In genomic region chr20:62407221-62407992, GRCh38 we compare ENCODE assay signal across 9 cellular contexts. TPM values are rescaled to one million over a fixed set of nuclear protein-coding genes. Genes with fewer than 3 reads are reported as not detected.
DNase-seq lines count a peak whose midpoint lies in the region; ATAC-seq, FAIRE-seq and TF ChIP-seq lines count a peak whose summit lies in the region.
"Had no signal": no experiment of that assay in that cellular context is flagged by ENCODE, and none has a peak within 500 bp of the region (broad histone marks: within the 10 kb centered on the region; RNA-seq: fewer than 3 reads in every experiment).

CABLES2 (minus strand) TSS chr20:62407285; CDS start chr20:62407276, 9 bp downstream.

- H4K20me1 ChIP-seq in HepG2 (ENCODE audit: insufficient read depth, low read length) = peaks cover 3% of the 10 kb centered on the region; the same call in 1 of the 2 replicates

- TF ChIP-seq RAD21 in HepG2 (CRISPR knock-in tag; IDR thresholded peaks at IDR 0.05) = peak; percentile 43

- TF ChIP-seq CTCF in CD14-positive monocyte (IDR thresholded peaks at IDR 0.05) = no peak
- TF ChIP-seq CTCF in HepG2 (CRISPR knock-in tag; IDR thresholded peaks at IDR 0.05) = peak; percentile 50

- peak; percentile 89 for DNase-seq in CD14-positive monocyte (ENCODE audit: low spot score)
- peak; percentile 86 to 98 for DNase-seq in NCI-H526 (lab: John Stamatoyannopoulos, UW)
- peak; percentile 93 for DNase-seq in activated CD4-positive, alpha-beta T cell treated with anti-CD3 and anti-CD28 coated beads, Interleukin-2, amount 10 ng/mL, durations not matched to agents 7 days and 5 days
- peak; percentile 92 for DNase-seq in dedifferentiated amniotic fluid mesenchymal stem cell (ENCODE audit: extremely low spot score)
- DNase-seq in HepG2 (ENCODE audit: low spot score) = peak; percentile 93
- peak; percentile 87 for DNase-seq in stimulated activated CD4-positive, alpha-beta T cell treated with anti-CD3 and anti-CD28 coated beads, Interleukin-2, amount 100 ng/mL, for 4 hours (ENCODE audit: low read depth)

- in situ Hi-C loops in HepG2 (cut with HindIII; ENCODE audit: extremely low pct_ligation_motif_present, low pct_unique_long_range_greater_than_20kb) = no loop called here

- peak within 1 kb of the TSS; percentile 62 to 88 (median 73) for H3K4me3 ChIP-seq in HepG2 (replicated peaks in 1 of 3; ENCODE audit: insufficient read depth in 1 of 3, low read depth in 2 of 3, low read length in 3 of 3)

- no TSS peak for BruUV-seq in HepG2 (replicated peaks; lab: Mats Ljungman, UMichigan)

- H3K4me1 ChIP-seq in HepG2 (ENCODE audit: insufficient read depth, low read length) = peaks cover 80% of the 10 kb centered on the region

- peak within 1 kb of the TSS; percentile 98 for H3K4me2 ChIP-seq in HepG2 (ENCODE audit: low read depth, low read length)

- peaks cover 9% of the 10 kb centered on the region for H3K79me2 ChIP-seq in HepG2 (ENCODE audit: insufficient read depth, low read length)

- FAIRE-seq in HepG2 (lab: Jason Lieb, UNC) = peak; percentile 50
- FAIRE-seq: islet of Langerhans had no signal

- TF ChIP-seq POLR2A in HepG2 (IDR thresholded peaks at IDR 0.05; ENCODE audit: insufficient read depth in 1 of 2, low read depth in 2 of 2, low read length in 2 of 2) = no peak

- H3K9ac ChIP-seq in HepG2 (ENCODE audit: insufficient read depth, low read depth, low read length) = peak within 1 kb of the TSS; percentile 82

- H3K4me3 Mint-ChIP-seq in CD14-positive monocyte = peak within 1 kb of the TSS; percentile 82 to 89
- peak within 1 kb of the TSS; percentile 79 for H3K4me3 Mint-ChIP-seq in activated CD4-positive, alpha-beta T cell treated with anti-CD3 and anti-CD28 coated beads, Interleukin-2, amount 10 ng/mL, durations not matched to agents 7 days and 5 days

- no peak within 1 kb of the TSS for H2AFZ ChIP-seq in HepG2 (ENCODE audit: low read length)

- CTCF ChIA-PET in activated CD4-positive, alpha-beta T cell treated with anti-CD3 and anti-CD28 coated beads, Interleukin-2, amount 10 ng/mL, durations not matched to agents 7 days and 5 days (lab: Charles Lee) = no interaction called here
- CTCF ChIA-PET in HepG2 (lab: Yijun Ruan, JAX; ENCODE audit: low intra/inter-chr PET ratio, low total read pairs) = no interaction called here

- peak within 1 kb of the TSS; percentile 65 for H3K27ac ChIP-seq in HepG2 (ENCODE audit: extremely low read length, insufficient read depth, low read length)

- peaks cover 12 to 17% (median 13%) of the 10 kb centered on the region in 3 donors for H3K27me3 Mint-ChIP-seq in CD14-positive monocyte (ENCODE audit: low read depth in 3 of 3)
- no peaks in the 10 kb centered on the region for H3K27me3 Mint-ChIP-seq in activated CD4-positive, alpha-beta T cell treated with anti-CD3 and anti-CD28 coated beads, Interleukin-2, amount 10 ng/mL, durations not matched to agents 7 days and 5 days

- POLR2A ChIA-PET in activated CD4-positive, alpha-beta T cell treated with anti-CD3 and anti-CD28 coated beads, Interleukin-2, amount 10 ng/mL, durations not matched to agents 7 days and 5 days (lab: Charles Lee) = no interaction called here
- POLR2A ChIA-PET in HepG2 (lab: Yijun Ruan, JAX) = interaction anchor here (0.7 to 0.9 kb wide), 2 partner anchors 21 to 285 kb away, joined by 3 read pairs; partner anchors contain the start of gene LSM14B

- H3K9me3 ChIP-seq in HepG2 (ENCODE audit: low read length) = no peaks in the 10 kb centered on the region

- intact Hi-C loops in CD14-positive monocyte (cut with micrococcal nuclease) (loop anchor here (2.0 to 10.0 kb wide), 5 partner anchors 21 to 390 kb away; partner anchors contain the start of genes MRGBP (in 2 of the 2), OSBPL2 (in 1 of the 2) and RPS21 (in 1 of the 2)), HepG2 (cut with micrococcal nuclease; ENCODE audit: unreplicated experiment) (no loop called here)

- H3K9me3 Mint-ChIP-seq in CD14-positive monocyte = no peaks in the 10 kb centered on the region
- H3K9me3 Mint-ChIP-seq in activated CD4-positive, alpha-beta T cell treated with anti-CD3 and anti-CD28 coated beads, Interleukin-2, amount 10 ng/mL, durations not matched to agents 7 days and 5 days = no peaks in the 10 kb centered on the region

- peak; percentile 15 to 40; a peak in 1 of 4 replicates for TF ChIP-seq EP300 in HepG2 (IDR thresholded peaks at IDR 0.05; ENCODE audit: low read depth in 2 of 2, low read length in 2 of 2)
- TF ChIP-seq EP300 in HepG2 (CRISPR knock-in tag; IDR thresholded peaks at IDR 0.05; ENCODE audit: borderline replicate concordance) = no peak

- H3K4me1 Mint-ChIP-seq in CD14-positive monocyte = peaks cover 34% of the 10 kb centered on the region
- H3K4me1 Mint-ChIP-seq in activated CD4-positive, alpha-beta T cell treated with anti-CD3 and anti-CD28 coated beads, Interleukin-2, amount 10 ng/mL, durations not matched to agents 7 days and 5 days = peaks cover 32% of the 10 kb centered on the region

- peaks cover 4 to 9% of the 10 kb centered on the region in 2 donors for H3K36me3 Mint-ChIP-seq in CD14-positive monocyte
- peaks cover 2% of the 10 kb centered on the region for H3K36me3 Mint-ChIP-seq in activated CD4-positive, alpha-beta T cell treated with anti-CD3 and anti-CD28 coated beads, Interleukin-2, amount 10 ng/mL, durations not matched to agents 7 days and 5 days (ENCODE audit: low read depth)

- peaks cover 9 to 20% of the 10 kb centered on the region in 2 experiments for H3K27me3 ChIP-seq in HepG2 (ENCODE audit: control insufficient read depth in 1 of 2, insufficient read depth in 2 of 2, low read length in 2 of 2)

- WGBS in HepG2 (ENCODE audit: low lambda C conversion rate) = 4% methylated on average over 24 of the region's 73 CpGs

- peaks cover 2 to 18% of the 10 kb centered on the region in 2 experiments; a peak in 3 of 5 replicates for H3K36me3 ChIP-seq in HepG2 (replicated peaks in 1 of 2; ENCODE audit: control insufficient read depth in 1 of 2, insufficient read depth in 2 of 2, low read length in 2 of 2)

- ATAC-seq in GM19351 (IDR thresholded peaks at IDR 0.05; ENCODE audit: unreplicated experiment) = peak; percentile 90
- peak; percentile 77 for ATAC-seq in HG03469 (IDR thresholded peaks at IDR 0.05; ENCODE audit: unreplicated experiment)
- ATAC-seq in HepG2 = peak; percentile 65

- H3K27ac Mint-ChIP-seq in CD14-positive monocyte = peak within 1 kb of the TSS in 6 of 7 donors; percentile 74 to 86 (median 81)
- peak within 1 kb of the TSS; percentile 93 for H3K27ac Mint-ChIP-seq in activated CD4-positive, alpha-beta T cell treated with anti-CD3 and anti-CD28 coated beads, Interleukin-2, amount 10 ng/mL, durations not matched to agents 7 days and 5 days

TF ChIP-seq in HepG2, 621 proteins besides CTCF, POLR2A, EP300 and RAD21 (continues in another document):
- TF ChIP-seq, protein P1, sequence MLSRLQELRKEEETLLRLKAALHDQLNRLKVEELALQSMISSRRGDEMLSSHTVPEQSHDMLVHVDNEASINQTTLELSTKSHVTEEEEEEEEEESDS (CRISPR knock-in tag; IDR thresholded peaks at IDR 0.05; ENCODE audit: borderline replicate concordance) = peak; percentile 96
- TF ChIP-seq MTF1 (CRISPR knock-in tag; IDR thresholded peaks at IDR 0.05) (peak; percentile 80; the same call in 1 of the 2 replicates), ZNF253 (CRISPR knock-in tag; IDR thresholded peaks at IDR 0.05; ENCODE audit: borderline replicate concordance) (peak; percentile 58; the same call in 1 of the 2 replicates), KAT2B (IDR thresholded peaks at IDR 0.05; ENCODE audit: borderline replicate concordance, low read depth, low read length) (no peak), ZNF275 (CRISPR knock-in tag; IDR thresholded peaks at IDR 0.05; ENCODE audit: borderline replicate concordance) (peak; percentile 92; the same call in 1 of the 2 replicates), ZNF501 (CRISPR knock-in tag; IDR thresholded peaks at IDR 0.05) (peak; percentile 99), ZNF567 (CRISPR knock-in tag; IDR thresholded peaks at IDR 0.05; ENCODE audit: borderline replicate concordance) (0 out of 2 replicates have a peak, but pooled peaks have one; percentile 75)

RNA-seq across cellular contexts. Expression of gene CABLES2, which starts in this region (rescaled TPM):
- polyA plus RNA-seq in CD14-positive monocyte (under 1 TPM; 0.60 to 0.61 TPM), HepG2 (2011; rRNA removed) (5.2 and 5.9 TPM in 2 replicates)
- total RNA-seq in activated CD4-positive, alpha-beta T cell treated with anti-CD3 and anti-CD28 coated beads, Interleukin-2, amount 10 ng/mL, durations not matched to agents 7 days and 5 days = 10 to 100 TPM; 19.1 to 22.5 TPM
- total RNA-seq in HepG2 (2016; rRNA removed; fragmentation: Illumina TruSeq; extraction: Trizol) = 9.7 and 10.2 TPM in 2 replicates
- total RNA-seq in HepG2 (2016; cell fraction: cytosol; rRNA removed; fragmentation: Illumina TruSeq; extraction: Trizol; ENCODE audit: low read depth) = 3.4 and 4.0 TPM in 2 replicates
- 9.2 and 9.3 TPM in 2 replicates for total RNA-seq in HepG2 (2016; cell fraction: insoluble cytoplasmic fraction; rRNA removed; fragmentation: Illumina TruSeq; extraction: Trizol)
- total RNA-seq in HepG2 (2016; cell fraction: membrane; rRNA removed; fragmentation: Illumina TruSeq; extraction: Trizol) = 13.2 and 14.3 TPM in 2 replicates
- 5.6 and 7.3 TPM in 2 replicates for total RNA-seq in HepG2 (2016; cell fraction: nucleus; rRNA removed; fragmentation: Illumina TruSeq; extraction: Trizol)
- 4.8 and 5.4 TPM in 2 replicates for polyA plus RNA-seq in HepG2 (2011; cell fraction: cytosol; rRNA removed)
- polyA plus RNA-seq in HepG2 (2011; cell fraction: nucleus; rRNA removed) = 6.8 and 7.6 TPM in 2 replicates
- polyA plus RNA-seq in HepG2 (2012) = 4.7 and 5.4 TPM in 2 replicates
- 7.5 and 8.3 TPM in 2 replicates for polyA plus RNA-seq in HepG2 (2016; cell fraction: cytosol; fragmentation: Illumina TruSeq; extraction: Trizol; ENCODE audit: low read depth)
- polyA plus RNA-seq in HepG2 (2016; cell fraction: insoluble cytoplasmic fraction; fragmentation: Illumina TruSeq; extraction: Trizol; ENCODE audit: low read depth) = 20.6 and 26.7 TPM in 2 replicates
- 20.0 and 22.1 TPM in 2 replicates for polyA plus RNA-seq in HepG2 (2016; cell fraction: membrane; fragmentation: Illumina TruSeq; extraction: Trizol; ENCODE audit: low read depth)
- 18.8 and 19.3 TPM in 2 replicates for polyA plus RNA-seq in HepG2 (2016; cell fraction: nucleus; fragmentation: Illumina TruSeq; extraction: Trizol; ENCODE audit: insufficient read depth, low read depth)
- 5.3 and 6.3 TPM in 2 replicates for polyA minus RNA-seq in HepG2 (2011; rRNA and poly(A)+ RNA removed; ENCODE audit: low replicate concordance)
- 4.9 and 6.3 TPM in 2 replicates for polyA minus RNA-seq in HepG2 (2011; cell fraction: cytosol; rRNA and poly(A)+ RNA removed)
- 4.8 and 5.2 TPM in 2 replicates for polyA minus RNA-seq in HepG2 (2011; cell fraction: nucleus; rRNA and poly(A)+ RNA removed)

Comparison
In these comparisons a context has a peak if more than half of its experiments do, and no peak if none do; other contexts are left out.
1. Peak in every context shown above with its lines: DNase-seq, ATAC-seq, H3K4me3 ChIP-seq and H3K27ac ChIP-seq.
2. Peak in DNase-seq in CD14-positive monocyte; RNA of the gene not detected or under 1 TPM.